ENCODE assay signal across 8 cellular contexts in genomic region chr12:76183459-76184186, GRCh38.
DNase-seq lines count a peak whose midpoint lies in the region; ATAC-seq and TF ChIP-seq lines count a peak whose summit lies in the region.

No MANE protein-coding gene starts in this region.

- no peaks in the 10 kb centered on the region for H3K9me3 Mint-ChIP-seq in activated naive CD8-positive, alpha-beta T cell treated with anti-CD3 and anti-CD28 coated beads, Interleukin-2, amount 50 U/mL, for 24 hours
- H3K9me3 Mint-ChIP-seq in progenitor cell of endocrine pancreas (ENCODE audit: low read depth), result no peaks in the 10 kb centered on the region

- H3K4me3 Mint-ChIP-seq in activated naive CD8-positive, alpha-beta T cell treated with anti-CD3 and anti-CD28 coated beads, Interleukin-2, amount 50 U/mL, for 24 hours, result no peak overlapping the region
- H3K4me3 Mint-ChIP-seq in progenitor cell of endocrine pancreas (ENCODE audit: low read depth), result no peak overlapping the region

- DNase-seq in GM13976 (ENCODE audit: low spot score) (peak; percentile 47), HS-27A (ENCODE audit: low read depth) (peak; percentile 99), occipital lobe (lab: John Stamatoyannopoulos, UW) (peak; percentile 71), progenitor cell of endocrine pancreas (ENCODE audit: low spot score, unreplicated experiment) (no peak), NCI-H748 treated with DMSO at 0.1 percent for 48 hours (lab: John Stamatoyannopoulos, UW) (no peak), medulla oblongata (ENCODE audit: extremely low spot score) (no peak)
- DNase-seq in activated naive CD8-positive, alpha-beta T cell treated with anti-CD3 and anti-CD28 coated beads, Interleukin-2, amount 50 U/mL, for 24 hours, result peak; percentile 54

- TF ChIP-seq CTCF in GM13976 (IDR thresholded peaks at IDR 0.05; ENCODE audit: borderline replicate concordance, control extremely low read depth, extremely low read depth, insufficient read depth, missing control alignments) (no peak), progenitor cell of endocrine pancreas (IDR thresholded peaks at IDR 0.05; ENCODE audit: unreplicated experiment) (no peak)

- H3K4me1 Mint-ChIP-seq in activated naive CD8-positive, alpha-beta T cell treated with anti-CD3 and anti-CD28 coated beads, Interleukin-2, amount 50 U/mL, for 24 hours, result peaks cover 24% of the 10 kb centered on the region
- no peaks in the 10 kb centered on the region for H3K4me1 Mint-ChIP-seq in progenitor cell of endocrine pancreas (ENCODE audit: low read depth)

- H3K27me3 Mint-ChIP-seq in activated naive CD8-positive, alpha-beta T cell treated with anti-CD3 and anti-CD28 coated beads, Interleukin-2, amount 50 U/mL, for 24 hours, result peaks cover 48% of the 10 kb centered on the region
- H3K27me3 Mint-ChIP-seq in progenitor cell of endocrine pancreas, result no peaks in the 10 kb centered on the region

- in situ Hi-C loops in GM13976 (cut with MboI; ENCODE audit: low sequenced_read_pairs, unreplicated experiment), result no loop called here

- ATAC-seq in GM21619 (IDR thresholded peaks at IDR 0.05; ENCODE audit: unreplicated experiment), result peak; percentile 90
- ATAC-seq in activated naive CD8-positive, alpha-beta T cell treated with anti-CD3 and anti-CD28 coated beads, Interleukin-2, amount 50 U/mL, for 24 hours, result peak; percentile 84

- no peaks in the 10 kb centered on the region for H3K36me3 Mint-ChIP-seq in activated naive CD8-positive, alpha-beta T cell treated with anti-CD3 and anti-CD28 coated beads, Interleukin-2, amount 50 U/mL, for 24 hours (ENCODE audit: low read depth)
- H3K36me3 Mint-ChIP-seq in progenitor cell of endocrine pancreas (ENCODE audit: insufficient read depth), result no peaks in the 10 kb centered on the region

- peak overlapping the region; percentile 75 for H3K27ac Mint-ChIP-seq in activated naive CD8-positive, alpha-beta T cell treated with anti-CD3 and anti-CD28 coated beads, Interleukin-2, amount 50 U/mL, for 24 hours
- H3K27ac Mint-ChIP-seq in progenitor cell of endocrine pancreas, result no peak overlapping the region

Comparison
In these comparisons a context has a peak if more than half of its experiments do, and no peak if none do; other contexts are left out.
1. DNase-seq: peak in GM13976 (single experiment), HS-27A (single experiment), activated naive CD8-positive, alpha-beta T cell treated with anti-CD3 and anti-CD28 coated beads, Interleukin-2, amount 50 U/mL, for 24 hours (single experiment) and occipital lobe (single experiment); none in progenitor cell of endocrine pancreas (single experiment), NCI-H748 treated with DMSO at 0.1 percent for 48 hours (single experiment) and medulla oblongata (single experiment).